Comparison of ENCODE assay signal across 8 cellular contexts in the genomic region with DNA sequence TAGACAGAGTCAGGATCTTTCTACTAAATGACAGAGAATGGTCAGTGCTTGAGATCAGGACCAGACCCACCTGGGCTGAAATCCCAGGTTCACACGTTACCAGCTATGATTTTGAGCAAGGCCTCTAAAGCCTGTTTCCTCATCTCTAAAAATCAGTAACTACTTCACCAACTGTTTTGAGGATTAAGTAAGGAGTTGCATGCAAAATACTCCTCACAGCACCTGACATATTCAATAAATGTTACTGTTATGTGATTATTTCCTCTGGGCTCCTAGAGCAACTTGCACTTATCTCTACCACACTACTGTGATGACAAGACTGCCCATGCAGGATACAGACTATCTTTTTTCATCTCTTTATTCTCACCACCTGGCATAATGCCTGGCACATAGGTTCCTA. TPM values are rescaled to one million over a fixed set of nuclear protein-coding genes. Genes with fewer than 3 reads are reported as not detected.
A peak's percentile ranks its signal among the peaks of the same experiment; 100 is the strongest.
DNase-seq lines count a peak whose midpoint lies in the region; ATAC-seq and TF ChIP-seq lines count a peak whose summit lies in the region.
"Had no signal": no experiment of that assay in that cellular context is flagged by ENCODE, and none has a peak within 500 bp of the region (broad histone marks: within the 10 kb centered on the region; RNA-seq: fewer than 3 reads in every experiment).

No MANE protein-coding gene starts in this region.

- no peaks in the 10 kb centered on the region for H3K9me3 ChIP-seq in OCI-LY1 (ENCODE audit: low read length)
- H3K9me3 ChIP-seq in ovary = no peaks in the 10 kb centered on the region
- H3K9me3 ChIP-seq in heart right ventricle = no peaks in the 10 kb centered on the region

- ATAC-seq in GM23338 (no peak), heart right ventricle (no peak)

- H3K9me2 ChIP-seq in GM23338 (ENCODE audit: insufficient read depth) (no peaks in the 10 kb centered on the region), OCI-LY1 (ENCODE audit: low read depth, low read length) (no peaks in the 10 kb centered on the region)

- intact Hi-C loops in ovary (cut with DNase I) (loop anchor here in 1 of 4 donors (5.0 kb wide), 1 partner anchor 102 kb away; no protein-coding TSS in a partner anchor), heart right ventricle (cut with DNase I) (loop anchor here in 4 of 10 donors (5.0 to 10.0 kb wide), 4 partner anchors 37 to 312 kb away; a partner anchor contains a TSS)

- H4K20me1 ChIP-seq in GM23338 (replicated peaks; ENCODE audit: insufficient read depth) (no peaks in the 10 kb centered on the region), OCI-LY1 (ENCODE audit: insufficient read depth, low read length) (no peaks in the 10 kb centered on the region)

- no peak for TF ChIP-seq EP300 in ovary (IDR thresholded peaks at IDR 0.05)

- H3F3A ChIP-seq in GM23338 (replicated peaks; ENCODE audit: low read depth) = no peaks in the 10 kb centered on the region
- no peaks in the 10 kb centered on the region for H3F3A ChIP-seq in OCI-LY1 (ENCODE audit: insufficient read depth, low read length)

- H3K4me2 ChIP-seq in GM23338 = peak overlapping the region; percentile 79
- peak overlapping the region; percentile 69 for H3K4me2 ChIP-seq in OCI-LY1 (ENCODE audit: low read length)

- H3K4me3 ChIP-seq in GM23338 (peak overlapping the region; percentile 72; the same call in 1 of the 2 replicates), OCI-LY1 (ENCODE audit: low read depth, low read length, poor library complexity, severe bottlenecking) (peak overlapping the region; percentile 97), coronary artery (peak overlapping the region; percentile 10), ovary (peak overlapping the region; percentile 96), heart right ventricle (peak overlapping the region in 4 of 10 donors; percentile 3 to 99 (median 94))

- H3K36me3 ChIP-seq in GM23338 (ENCODE audit: insufficient read depth) (no peaks in the 10 kb centered on the region), OCI-LY1 (ENCODE audit: insufficient read depth, low read length) (no peaks in the 10 kb centered on the region), ovary (no peaks in the 10 kb centered on the region), heart right ventricle (no peaks in the 10 kb centered on the region)

- no peaks in the 10 kb centered on the region for H3K36me3 Mint-ChIP-seq in GM23338 (ENCODE audit: low read depth)

- no peaks in the 10 kb centered on the region for H3K27me3 Mint-ChIP-seq in GM23338 (ENCODE audit: insufficient read depth, low read depth, poor library complexity)

- peaks cover 11% of the 10 kb centered on the region for H3K4me1 ChIP-seq in GM23338 (ENCODE audit: insufficient read depth)
- peaks cover 54% of the 10 kb centered on the region for H3K4me1 ChIP-seq in OCI-LY1 (ENCODE audit: insufficient read depth, low read length, severe bottlenecking)
- peaks cover 1% of the 10 kb centered on the region for H3K4me1 ChIP-seq in ovary (ENCODE audit: insufficient read depth)
- peaks cover 0 to 63% (median 50%) of the 10 kb centered on the region in 9 donors for H3K4me1 ChIP-seq in heart right ventricle

- TF ChIP-seq CTCF in GM23338 (conservative IDR thresholded peaks at IDR 0.05; ENCODE audit: low read depth in 2 of 2) (no peak), OCI-LY1 (IDR thresholded peaks at IDR 0.05; ENCODE audit: low read length) (no peak), coronary artery (IDR thresholded peaks at IDR 0.05) (no peak), ovary (IDR thresholded peaks at IDR 0.05) (no peak), heart right ventricle (IDR thresholded peaks at IDR 0.05) (no peak)

- H3K79me2 ChIP-seq in GM23338 (replicated peaks; ENCODE audit: insufficient read depth) (peaks cover 63% of the 10 kb centered on the region), OCI-LY1 (ENCODE audit: insufficient read depth, low read length) (peaks cover 53% of the 10 kb centered on the region)

- H3K9me3 Mint-ChIP-seq in GM23338 = no peaks in the 10 kb centered on the region

- H3K27me3 ChIP-seq in GM23338 (ENCODE audit: insufficient read depth) = no peaks in the 10 kb centered on the region
- no peaks in the 10 kb centered on the region for H3K27me3 ChIP-seq in OCI-LY1 (ENCODE audit: insufficient read depth, low read length)
- no peaks in the 10 kb centered on the region for H3K27me3 ChIP-seq in ovary
- H3K27me3 ChIP-seq in heart right ventricle = no peaks in the 10 kb centered on the region

- peak overlapping the region; percentile 23; the same call in 2 of the 3 replicates for H3K4me3 Mint-ChIP-seq in GM23338

- no peak for DNase-seq in GM23338 (ENCODE audit: low spot score)
- no peak for DNase-seq in coronary artery (ENCODE audit: low spot score)
- no peak for DNase-seq in ovary
- DNase-seq in heart right ventricle = no peak
- DNase-seq in COR-L47 (lab: John Stamatoyannopoulos, UW) = no peak
- no peak for DNase-seq in NCI-H82 treated with DMSO at 0.1 percent for 48 hours (lab: John Stamatoyannopoulos, UW; ENCODE audit: unreplicated experiment)
- DNase-seq: NCI-H345 had no signal

- no peak overlapping the region for H3K27ac Mint-ChIP-seq in GM23338

- 83 to 95% (median 94%) methylated on average over 1 of the region's 1 CpG for WGBS in ovary, 3 donors
- 53 to 66% methylated on average over 1 of the region's 1 CpG for WGBS in heart right ventricle, 2 donors

- no peak for TF ChIP-seq POLR2A in ovary (IDR thresholded peaks at IDR 0.05)

- peak overlapping the region; percentile 98 for H3K9ac ChIP-seq in OCI-LY1 (ENCODE audit: low read length)

- H2AFZ ChIP-seq in GM23338 (no peak overlapping the region), OCI-LY1 (ENCODE audit: low read length) (no peak overlapping the region)

- peaks cover 31% of the 10 kb centered on the region for H3K4me1 Mint-ChIP-seq in GM23338

- H3K27ac ChIP-seq in GM23338 (ENCODE audit: low read depth) (no peak overlapping the region), OCI-LY1 (ENCODE audit: low read depth, low read length, poor library complexity, severe bottlenecking) (peak overlapping the region; percentile 55), coronary artery (no peak overlapping the region), ovary (no peak overlapping the region), heart right ventricle (peak overlapping the region in 3 of 10 donors; percentile 18 to 98 (median 37))

TF ChIP-seq in GM23338, 12 proteins besides CTCF, POLR2A, EP300 and RAD21:
- TF ChIP-seq ZNF331 (CRISPR knock-in tag; IDR thresholded peaks at IDR 0.05; ENCODE audit: low read depth) (no peak), CREB1 (CRISPR knock-in tag; IDR thresholded peaks at IDR 0.05; ENCODE audit: low read depth) (no peak)
- TF ChIP-seq, protein P1, sequence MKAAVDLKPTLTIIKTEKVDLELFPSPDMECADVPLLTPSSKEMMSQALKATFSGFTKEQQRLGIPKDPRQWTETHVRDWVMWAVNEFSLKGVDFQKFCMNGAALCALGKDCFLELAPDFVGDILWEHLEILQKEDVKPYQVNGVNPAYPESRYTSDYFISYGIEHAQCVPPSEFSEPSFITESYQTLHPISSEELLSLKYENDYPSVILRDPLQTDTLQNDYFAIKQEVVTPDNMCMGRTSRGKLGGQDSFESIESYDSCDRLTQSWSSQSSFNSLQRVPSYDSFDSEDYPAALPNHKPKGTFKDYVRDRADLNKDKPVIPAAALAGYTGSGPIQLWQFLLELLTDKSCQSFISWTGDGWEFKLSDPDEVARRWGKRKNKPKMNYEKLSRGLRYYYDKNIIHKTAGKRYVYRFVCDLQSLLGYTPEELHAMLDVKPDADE (IDR thresholded peaks at IDR 0.05) = no peak

RNA-seq across cellular contexts. Expression of a gene that starts 1.9 kb away (rescaled TPM):
- total RNA-seq in GM23338 (2014; rRNA removed; shearing (Covaris generic)) = 11.5 and 14.3 TPM in 2 replicates
- 6.0 and 6.1 TPM in 2 replicates for polyA plus RNA-seq in GM23338 (2016; fragmentation: Nextera tagmentation; extraction: Ambion mirVana)
- 10 to 100 TPM; 10.1 to 23.2 (median 18.6) TPM for total RNA-seq in ovary
- polyA plus RNA-seq in ovary = 10 to 100 TPM in 1 of 2 donors, 1 to 10 TPM in 1; 2.9 to 11.6 TPM
- total RNA-seq in heart right ventricle = 10 to 100 TPM; 36.0 to 61.9 (median 53.3) TPM
- polyA plus RNA-seq in heart right ventricle = 1 to 10 TPM; 5.1 to 5.9 TPM
